ENCODE assay signal across 13 cellular contexts in the genomic region with DNA sequence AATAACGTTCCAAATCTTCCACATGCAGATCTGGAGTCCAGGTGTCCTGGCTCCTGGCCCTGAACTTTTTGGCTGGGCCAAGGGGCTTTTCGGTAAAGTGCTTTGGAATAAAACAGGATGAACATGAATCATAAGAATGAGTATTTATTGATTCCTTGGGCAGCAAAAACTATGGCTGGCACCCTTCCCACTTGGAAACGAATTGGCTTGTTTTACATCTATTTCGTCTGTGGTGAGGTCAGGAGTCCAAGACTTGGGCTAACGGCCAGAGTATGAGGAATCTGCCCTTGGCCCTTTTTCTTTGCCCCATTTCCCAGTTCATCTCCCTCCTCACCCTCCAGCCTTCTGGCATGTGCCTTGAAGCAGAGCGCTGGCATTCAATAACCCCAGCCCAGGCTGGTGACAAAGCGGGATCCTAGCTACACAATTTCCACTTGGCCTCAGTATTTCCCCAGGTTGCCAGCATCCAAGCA. TPM values are rescaled to one million over a fixed set of nuclear protein-coding genes. Genes with fewer than 3 reads are reported as not detected.
DNase-seq lines count a peak whose midpoint lies in the region; ATAC-seq lines count a peak whose summit lies in the region.
"Had no signal": no experiment of that assay in that cellular context is flagged by ENCODE, and none has a peak within 500 bp of the region (broad histone marks: within the 10 kb centered on the region; RNA-seq: fewer than 3 reads in every experiment).

No MANE protein-coding gene starts in this region.

- no peaks in the 10 kb centered on the region for H3K27me3 ChIP-seq in ACC112 (ENCODE audit: insufficient read depth, low read length)

- peaks cover 17% of the 10 kb centered on the region for H3K4me1 ChIP-seq in ACC112 (ENCODE audit: control insufficient read depth, insufficient read depth, low read length, unreplicated experiment)

- H3K79me2 ChIP-seq in ACC112 (ENCODE audit: control insufficient read depth, insufficient read depth, low read length, unreplicated experiment): peaks cover 6% of the 10 kb centered on the region

- H3K4me3 ChIP-seq in ACC112 (ENCODE audit: low read depth, low read length): no peak overlapping the region

- H2AFZ ChIP-seq in ACC112 (ENCODE audit: low read length, unreplicated experiment): no peak overlapping the region

- peak overlapping the region; percentile 63 for H3K27ac ChIP-seq in ACC112 (ENCODE audit: low read depth, low read length)
- H3K27ac ChIP-seq in cingulate gyrus (ENCODE audit: low read depth, low read length): peak overlapping the region; percentile 55

- ATAC-seq in HG02885 (IDR thresholded peaks at IDR 0.05; ENCODE audit: poor library complexity, unreplicated experiment): no peak
- no peak for ATAC-seq in HG03095 (IDR thresholded peaks at IDR 0.05; ENCODE audit: unreplicated experiment)

- peak; percentile 31 for DNase-seq in HT1080 (ENCODE audit: low read depth)
- DNase-seq in middle frontal gyrus (ENCODE audit: extremely low spot score, low spot score): peak; percentile 7
- DNase-seq in inferior parietal cortex (ENCODE audit: extremely low spot score): no peak
- DNase-seq in DMS53 (lab: John Stamatoyannopoulos, UW): no peak
- DNase-seq: amniotic stem cell; COR-L47; NCI-H187; stimulated activated CD4-positive, alpha-beta T cell treated with anti-CD3 and anti-CD28 coated beads, Interleukin-4, amount 100 ng/mL, for 4 hours had no signal

- no peaks in the 10 kb centered on the region for H3K36me3 ChIP-seq in ACC112 (ENCODE audit: insufficient read depth, low read length)

RNA-seq across cellular contexts. Expression of a gene that starts 4.1 kb away (rescaled TPM):
- total RNA-seq in HT1080 (2014; rRNA removed; shearing (Covaris generic)): 70.0 and 82.3 TPM in 2 replicates
- polyA plus RNA-seq in HT1080 (2015; cell fraction: cytosol; rRNA removed): 42.4 and 46.9 TPM in 2 replicates
- polyA plus RNA-seq in HT1080 (2015; cell fraction: nucleus; rRNA removed): 68.9 and 69.4 TPM in 2 replicates

RNA-seq across cellular contexts. Expression of a gene that starts 23.9 kb away (rescaled TPM):
- 46.7 and 48.5 TPM in 2 replicates for total RNA-seq in HT1080 (2014; rRNA removed; shearing (Covaris generic))
- 41.9 and 46.6 TPM in 2 replicates for polyA plus RNA-seq in HT1080 (2015; cell fraction: cytosol; rRNA removed)
- polyA plus RNA-seq in HT1080 (2015; cell fraction: nucleus; rRNA removed): 72.5 and 72.9 TPM in 2 replicates

RNA-seq across cellular contexts. Expression of a gene that starts 36.8 kb away (rescaled TPM):
- total RNA-seq in HT1080 (2014; rRNA removed; shearing (Covaris generic)): 28.6 and 35.1 TPM in 2 replicates
- polyA plus RNA-seq in HT1080 (2015; cell fraction: cytosol; rRNA removed): 25.1 and 26.7 TPM in 2 replicates
- polyA plus RNA-seq in HT1080 (2015; cell fraction: nucleus; rRNA removed): 76.4 and 96.6 TPM in 2 replicates

RNA-seq across cellular contexts. Expression of a gene that starts 44.3 kb away (rescaled TPM):
- not detected in 2 replicates for total RNA-seq in HT1080 (2014; rRNA removed; shearing (Covaris generic))
- not detected in 2 replicates for polyA plus RNA-seq in HT1080 (2015; cell fraction: cytosol; rRNA removed)
- 0.02 TPM in 1 of 2 replicates, not detected in the other for polyA plus RNA-seq in HT1080 (2015; cell fraction: nucleus; rRNA removed)
- total RNA-seq: kidney epithelial cell had no signal

RNA-seq across cellular contexts. Expression of a gene that starts 53.1 kb away (rescaled TPM):
- total RNA-seq in HT1080 (2014; rRNA removed; shearing (Covaris generic)): not detected in 2 replicates
- not detected in 2 replicates for polyA plus RNA-seq in HT1080 (2015; cell fraction: cytosol; rRNA removed)
- 0.14 TPM in 1 of 2 replicates, not detected in the other for polyA plus RNA-seq in HT1080 (2015; cell fraction: nucleus; rRNA removed)
- total RNA-seq: kidney epithelial cell had no signal

Comparison
In these comparisons a context has a peak if more than half of its experiments do, and no peak if none do; other contexts are left out.
1. DNase-seq: peak in HT1080 (single experiment) and middle frontal gyrus (single experiment); none in inferior parietal cortex (single experiment) and DMS53 (single experiment).